ENCODE assay signal across 2 cellular contexts in the genomic region with DNA sequence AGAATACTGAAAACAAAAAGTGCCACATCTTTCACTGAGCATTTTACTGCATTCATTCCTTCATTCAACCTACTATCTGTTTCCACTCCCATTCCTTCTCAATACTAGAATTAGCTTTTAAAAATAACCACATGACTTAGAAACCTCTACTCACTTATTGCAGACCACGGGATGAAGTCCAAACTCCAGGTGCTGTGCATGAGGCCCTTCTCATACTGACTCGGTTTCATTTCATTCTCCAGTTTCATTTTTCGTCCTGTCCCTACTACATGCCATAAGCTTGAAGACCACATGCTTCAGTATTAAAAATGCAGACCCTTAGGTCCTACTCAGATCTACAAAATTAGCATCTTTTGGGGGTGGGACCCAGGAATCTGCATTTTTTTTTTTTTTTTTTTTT.
TF ChIP-seq lines count a peak whose summit lies in the region.

No MANE protein-coding gene starts in this region.

TF ChIP-seq in HepG2, 621 proteins besides CTCF, POLR2A, EP300 and RAD21:
- TF ChIP-seq, protein P1, sequence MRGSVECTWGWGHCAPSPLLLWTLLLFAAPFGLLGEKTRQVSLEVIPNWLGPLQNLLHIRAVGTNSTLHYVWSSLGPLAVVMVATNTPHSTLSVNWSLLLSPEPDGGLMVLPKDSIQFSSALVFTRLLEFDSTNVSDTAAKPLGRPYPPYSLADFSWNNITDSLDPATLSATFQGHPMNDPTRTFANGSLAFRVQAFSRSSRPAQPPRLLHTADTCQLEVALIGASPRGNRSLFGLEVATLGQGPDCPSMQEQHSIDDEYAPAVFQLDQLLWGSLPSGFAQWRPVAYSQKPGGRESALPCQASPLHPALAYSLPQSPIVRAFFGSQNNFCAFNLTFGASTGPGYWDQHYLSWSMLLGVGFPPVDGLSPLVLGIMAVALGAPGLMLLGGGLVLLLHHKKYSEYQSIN (CRISPR knock-in tag; IDR thresholded peaks at IDR 0.05; ENCODE audit: borderline replicate concordance) = no peak
- TF ChIP-seq ZNF772 (CRISPR knock-in tag; IDR thresholded peaks at IDR 0.05) (no peak), HNF4A (CRISPR knock-in tag; IDR thresholded peaks at IDR 0.05) (peak; percentile 39; the same call in 1 of the 2 replicates), ZSCAN22 (CRISPR knock-in tag; IDR thresholded peaks at IDR 0.05) (no peak), SYNCRIP (IDR thresholded peaks at IDR 0.05; ENCODE audit: insufficient read depth, low read depth, low read length) (no peak), PAWR (CRISPR knock-in tag; IDR thresholded peaks at IDR 0.05; ENCODE audit: borderline replicate concordance) (no peak), GLI4 (CRISPR knock-in tag; IDR thresholded peaks at IDR 0.05; ENCODE audit: borderline replicate concordance) (no peak), ZNF12 (CRISPR knock-in tag; IDR thresholded peaks at IDR 0.05) (0 out of 2 replicates have a peak, but pooled peaks have one; percentile 35), SRY (CRISPR knock-in tag; IDR thresholded peaks at IDR 0.05) (no peak)
- TF ChIP-seq, protein P2, sequence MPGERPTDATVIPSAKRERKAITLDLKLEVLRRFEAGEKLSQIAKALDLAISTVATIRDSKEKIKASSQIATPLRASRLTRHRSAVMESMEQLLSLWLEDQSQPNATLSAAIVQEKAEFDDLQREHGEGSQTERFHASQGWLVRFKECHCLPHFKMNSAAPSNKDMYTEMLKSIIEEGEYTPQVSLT (CRISPR knock-in tag; IDR thresholded peaks at IDR 0.05; ENCODE audit: borderline replicate concordance, low read depth) = no peak
- TF ChIP-seq, protein P3, sequence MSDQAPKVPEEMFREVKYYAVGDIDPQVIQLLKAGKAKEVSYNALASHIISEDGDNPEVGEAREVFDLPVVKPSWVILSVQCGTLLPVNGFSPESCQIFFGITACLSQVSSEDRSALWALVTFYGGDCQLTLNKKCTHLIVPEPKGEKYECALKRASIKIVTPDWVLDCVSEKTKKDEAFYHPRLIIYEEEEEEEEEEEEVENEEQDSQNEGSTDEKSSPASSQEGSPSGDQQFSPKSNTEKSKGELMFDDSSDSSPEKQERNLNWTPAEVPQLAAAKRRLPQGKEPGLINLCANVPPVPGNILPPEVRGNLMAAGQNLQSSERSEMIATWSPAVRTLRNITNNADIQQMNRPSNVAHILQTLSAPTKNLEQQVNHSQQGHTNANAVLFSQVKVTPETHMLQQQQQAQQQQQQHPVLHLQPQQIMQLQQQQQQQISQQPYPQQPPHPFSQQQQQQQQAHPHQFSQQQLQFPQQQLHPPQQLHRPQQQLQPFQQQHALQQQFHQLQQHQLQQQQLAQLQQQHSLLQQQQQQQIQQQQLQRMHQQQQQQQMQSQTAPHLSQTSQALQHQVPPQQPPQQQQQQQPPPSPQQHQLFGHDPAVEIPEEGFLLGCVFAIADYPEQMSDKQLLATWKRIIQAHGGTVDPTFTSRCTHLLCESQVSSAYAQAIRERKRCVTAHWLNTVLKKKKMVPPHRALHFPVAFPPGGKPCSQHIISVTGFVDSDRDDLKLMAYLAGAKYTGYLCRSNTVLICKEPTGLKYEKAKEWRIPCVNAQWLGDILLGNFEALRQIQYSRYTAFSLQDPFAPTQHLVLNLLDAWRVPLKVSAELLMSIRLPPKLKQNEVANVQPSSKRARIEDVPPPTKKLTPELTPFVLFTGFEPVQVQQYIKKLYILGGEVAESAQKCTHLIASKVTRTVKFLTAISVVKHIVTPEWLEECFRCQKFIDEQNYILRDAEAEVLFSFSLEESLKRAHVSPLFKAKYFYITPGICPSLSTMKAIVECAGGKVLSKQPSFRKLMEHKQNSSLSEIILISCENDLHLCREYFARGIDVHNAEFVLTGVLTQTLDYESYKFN (CRISPR knock-in tag; conservative IDR thresholded peaks at IDR 0.05) = 0 out of 2 replicates have a peak, but pooled peaks have one; percentile 21

TF ChIP-seq in GM12891, 5 proteins besides CTCF, POLR2A, EP300 and RAD21:
- TF ChIP-seq SPI1 (IDR thresholded peaks at IDR 0.05; ENCODE audit: low read depth, low read length) (no peak), POU2F2 (IDR thresholded peaks at IDR 0.05; ENCODE audit: low read depth, low read length) (no peak), POLR2AphosphoS5 (IDR thresholded peaks at IDR 0.05; ENCODE audit: low read depth, low read length) (no peak), PAX5 (IDR thresholded peaks at IDR 0.05; ENCODE audit: insufficient read depth, low read length, severe bottlenecking) (no peak)
